ENCODE assay signal across 8 cellular contexts in genomic region chr20:36573103-36573797, GRCh38.
DNase-seq lines count a peak whose midpoint lies in the region; ATAC-seq and TF ChIP-seq lines count a peak whose summit lies in the region.

TGIF2 (plus strand) TSS chr20:36573597; CDS start chr20:36578775, 5,178 bp downstream.

- peaks cover 37% of the 10 kb centered on the region for H3K4me1 ChIP-seq in BLaER1
- peaks cover 18% of the 10 kb centered on the region for H3K4me1 ChIP-seq in muscle layer of colon (ENCODE audit: insufficient read depth, low read length)

- DNase-seq in OCI-M2 (lab: John Stamatoyannopoulos, UW; ENCODE audit: unreplicated experiment) (peak; percentile 52), activated T-cell treated with anti-CD3 and anti-CD28 coated beads for 4 hours (peak; percentile 86), epithelial cell of prostate (ENCODE audit: low read depth, low spot score) (no peak)
- DNase-seq in stimulated activated CD8-positive, alpha-beta memory T cell treated with anti-CD3 and anti-CD28 coated beads, Interleukin-7, amount 100 ng/mL, for 24 hours (ENCODE audit: low read depth) = peak; percentile 72

- peaks cover 23% of the 10 kb centered on the region for H3K36me3 ChIP-seq in BLaER1
- H3K36me3 ChIP-seq in muscle layer of colon (ENCODE audit: insufficient read depth, low read length) = no peaks in the 10 kb centered on the region

- peak; percentile 73 for ATAC-seq in HG03432 (IDR thresholded peaks at IDR 0.05; ENCODE audit: unreplicated experiment)

- H4K20me1 ChIP-seq in BLaER1 = peaks cover 37% of the 10 kb centered on the region

- H3K9me3 ChIP-seq in BLaER1 (no peaks in the 10 kb centered on the region), muscle layer of colon (ENCODE audit: low read length) (no peaks in the 10 kb centered on the region)

- H3K4me3 ChIP-seq in BLaER1 (peak within 1 kb of the TSS; percentile 93), muscle layer of colon (ENCODE audit: low read depth in 1 of 2, low read length in 2 of 2) (peak within 1 kb of the TSS; percentile 55 to 71)

- peak within 1 kb of the TSS; percentile 98 for H3K9ac ChIP-seq in BLaER1
- H3K9ac ChIP-seq in muscle layer of colon (ENCODE audit: low read length) = peak within 1 kb of the TSS; percentile 36

- peak within 1 kb of the TSS; percentile 98 for H3K4me2 ChIP-seq in BLaER1

- no peaks in the 10 kb centered on the region for H3K27me3 ChIP-seq in BLaER1
- no peaks in the 10 kb centered on the region for H3K27me3 ChIP-seq in muscle layer of colon (ENCODE audit: control insufficient read depth in 1 of 2, insufficient read depth in 2 of 2, low read length in 2 of 2)

- peak; percentile 76 for TF ChIP-seq POLR2A in GM19099 (IDR thresholded peaks at IDR 0.05; ENCODE audit: extremely low read depth, insufficient read length, low read depth)

- H3K27ac ChIP-seq in BLaER1 = peak within 1 kb of the TSS; percentile 97
- peak within 1 kb of the TSS; percentile 25 for H3K27ac ChIP-seq in epithelial cell of prostate
- peak within 1 kb of the TSS; percentile 87 for H3K27ac ChIP-seq in muscle layer of colon (ENCODE audit: low read depth, low read length)

Comparison
In these comparisons a context has a peak if more than half of its experiments do, and no peak if none do; other contexts are left out.
1. H3K27ac ChIP-seq: peak in every context shown above with its lines; median percentile 97 in BLaER1; 87 in muscle layer of colon; 25 in epithelial cell of prostate.